Comparison of ENCODE assay signal across 13 cellular contexts in the genomic region with DNA sequence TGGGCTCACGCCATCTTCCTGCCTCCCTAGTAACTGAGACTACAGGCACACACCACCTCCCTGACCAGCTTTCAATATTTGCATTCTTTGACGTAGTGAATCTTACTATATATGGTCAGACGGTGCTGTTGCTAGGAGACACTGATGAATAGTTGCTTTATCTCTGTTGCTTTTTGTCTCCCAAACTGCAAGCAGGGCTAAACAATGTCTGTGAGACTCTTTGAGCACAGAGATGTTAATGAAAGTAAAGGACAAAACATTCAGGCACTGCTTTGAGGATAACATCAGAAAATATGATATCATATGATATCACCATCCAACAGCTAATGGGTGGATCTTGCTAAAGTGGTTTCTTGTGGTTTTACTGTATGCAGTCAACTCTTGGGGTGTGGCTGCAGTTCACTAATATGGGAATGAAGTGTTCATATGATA. TPM values are rescaled to one million over a fixed set of nuclear protein-coding genes. Genes with fewer than 3 reads are reported as not detected.
DNase-seq lines count a peak whose midpoint lies in the region; ATAC-seq, FAIRE-seq and TF ChIP-seq lines count a peak whose summit lies in the region.
"Had no signal": no experiment of that assay in that cellular context is flagged by ENCODE, and none has a peak within 500 bp of the region (broad histone marks: within the 10 kb centered on the region; RNA-seq: fewer than 3 reads in every experiment).

No MANE protein-coding gene starts in this region.

- H3K27ac Mint-ChIP-seq in activated CD4-positive, alpha-beta T cell treated with anti-CD3 and anti-CD28 coated beads, Interleukin-2, amount 10 ng/mL, durations not matched to agents 24 days and 14 days = peak overlapping the region; percentile 3
- no peak overlapping the region for H3K27ac Mint-ChIP-seq in astrocyte (ENCODE audit: unreplicated experiment)
- H3K27ac Mint-ChIP-seq in naive thymus-derived CD8-positive, alpha-beta T cell = peak overlapping the region in 8 of 10 donors; percentile 7 to 88 (median 50)

- no peak for TF ChIP-seq CTCF in astrocyte (IDR thresholded peaks at IDR 0.05; ENCODE audit: insufficient read depth, low read depth, low read length)

- no peak overlapping the region for H3K27ac ChIP-seq in astrocyte (ENCODE audit: low read depth, low read length)
- H3K27ac ChIP-seq: gastrocnemius medialis, pancreas, upper lobe of right lung had no signal

- POLR2A ChIA-PET in naive thymus-derived CD8-positive, alpha-beta T cell (lab: Charles Lee) = interaction anchor here (0.5 kb wide), 1 partner anchor 70 kb away, joined by 3 read pairs; no protein-coding TSS in a partner anchor

- H3K4me1 ChIP-seq in astrocyte (ENCODE audit: insufficient read depth, low read length) = peaks cover 5% of the 10 kb centered on the region
- H3K4me1 ChIP-seq: gastrocnemius medialis, pancreas, upper lobe of right lung had no signal

- intact Hi-C loops in activated CD4-positive, alpha-beta T cell treated with anti-CD3 and anti-CD28 coated beads, Interleukin-2, amount 10 ng/mL, durations not matched to agents 24 days and 14 days (cut with micrococcal nuclease) = no loop called here

- no peaks in the 10 kb centered on the region for H3K27me3 ChIP-seq in astrocyte (ENCODE audit: insufficient read depth, low read length)
- H3K27me3 ChIP-seq: gastrocnemius medialis, pancreas, upper lobe of right lung had no signal

- H3K9ac ChIP-seq in astrocyte (ENCODE audit: low read length) = no peak overlapping the region

- H3K79me2 ChIP-seq in astrocyte (ENCODE audit: insufficient read depth, low read length) = no peaks in the 10 kb centered on the region

- peaks cover 29% of the 10 kb centered on the region for H3K36me3 Mint-ChIP-seq in activated CD4-positive, alpha-beta T cell treated with anti-CD3 and anti-CD28 coated beads, Interleukin-2, amount 10 ng/mL, durations not matched to agents 24 days and 14 days (ENCODE audit: low read depth)
- H3K36me3 Mint-ChIP-seq in astrocyte (ENCODE audit: low read depth, unreplicated experiment) = peaks cover 13% of the 10 kb centered on the region
- H3K36me3 Mint-ChIP-seq in naive thymus-derived CD8-positive, alpha-beta T cell = peaks cover 0 to 12% (median 9%) of the 10 kb centered on the region in 3 donors

- FAIRE-seq in astrocyte (lab: Jason Lieb, UNC) = no peak
- FAIRE-seq: pancreas had no signal

- H3K9me3 ChIP-seq in astrocyte (ENCODE audit: insufficient read depth, low read depth, low read length) = no peaks in the 10 kb centered on the region
- H3K9me3 ChIP-seq: gastrocnemius medialis, pancreas, upper lobe of right lung had no signal

- peak; percentile 75 for DNase-seq in activated CD4-positive, alpha-beta T cell treated with anti-CD3 and anti-CD28 coated beads, Interleukin-2, amount 10 ng/mL, durations not matched to agents 24 days and 14 days
- no peak for DNase-seq in activated CD4-positive, alpha-beta T cell treated with anti-CD3 and anti-CD28 coated beads, Interleukin-2, amount 50 U/mL, for 1 hour
- DNase-seq in NCI-H748 treated with DMSO at 0.1 percent for 48 hours (lab: John Stamatoyannopoulos, UW) (peak; percentile 36), astrocyte (ENCODE audit: low read depth) (peak; percentile 20), NCI-H187 (lab: John Stamatoyannopoulos, UW) (no peak)
- DNase-seq in naive thymus-derived CD8-positive, alpha-beta T cell = peak in 1 of 10 donors; percentile 10
- DNase-seq: gastrocnemius medialis, Karpas-422, NCI-H2029, pancreas, upper lobe of right lung had no signal

- no peaks in the 10 kb centered on the region for H4K20me1 ChIP-seq in astrocyte (ENCODE audit: insufficient read depth, low read length)

- H3K4me1 Mint-ChIP-seq in activated CD4-positive, alpha-beta T cell treated with anti-CD3 and anti-CD28 coated beads, Interleukin-2, amount 10 ng/mL, durations not matched to agents 24 days and 14 days = peaks cover 31% of the 10 kb centered on the region
- peaks cover 14% of the 10 kb centered on the region for H3K4me1 Mint-ChIP-seq in astrocyte (ENCODE audit: low read depth, unreplicated experiment)
- H3K4me1 Mint-ChIP-seq in naive thymus-derived CD8-positive, alpha-beta T cell = peaks cover 27 to 48% (median 37%) of the 10 kb centered on the region in 4 donors

- H3K36me3 ChIP-seq in astrocyte (ENCODE audit: insufficient read depth, low read length) = no peaks in the 10 kb centered on the region
- H3K36me3 ChIP-seq: gastrocnemius medialis, pancreas, upper lobe of right lung had no signal

- H3K4me3 ChIP-seq in astrocyte (ENCODE audit: insufficient read depth, low read depth, low read length) = no peak overlapping the region
- H3K4me3 ChIP-seq: gastrocnemius medialis, pancreas, upper lobe of right lung had no signal

- no peaks in the 10 kb centered on the region for H3K27me3 Mint-ChIP-seq in activated CD4-positive, alpha-beta T cell treated with anti-CD3 and anti-CD28 coated beads, Interleukin-2, amount 10 ng/mL, durations not matched to agents 24 days and 14 days
- no peaks in the 10 kb centered on the region for H3K27me3 Mint-ChIP-seq in astrocyte (ENCODE audit: low read depth, unreplicated experiment)
- no peaks in the 10 kb centered on the region for H3K27me3 Mint-ChIP-seq in naive thymus-derived CD8-positive, alpha-beta T cell

- peak overlapping the region; percentile 5 for H2AFZ ChIP-seq in astrocyte (ENCODE audit: low read depth, low read length)

- H3K4me3 Mint-ChIP-seq in activated CD4-positive, alpha-beta T cell treated with anti-CD3 and anti-CD28 coated beads, Interleukin-2, amount 10 ng/mL, durations not matched to agents 24 days and 14 days = peak overlapping the region; percentile 18
- no peak overlapping the region for H3K4me3 Mint-ChIP-seq in astrocyte (ENCODE audit: unreplicated experiment)
- peak overlapping the region in 7 of 10 donors; percentile 5 to 68 (median 37) for H3K4me3 Mint-ChIP-seq in naive thymus-derived CD8-positive, alpha-beta T cell

- ATAC-seq in naive thymus-derived CD8-positive, alpha-beta T cell = peak; percentile 61 to 68
- ATAC-seq in GM18858 (IDR thresholded peaks at IDR 0.05; ENCODE audit: unreplicated experiment) (no peak), GM19463 (IDR thresholded peaks at IDR 0.05; ENCODE audit: unreplicated experiment) (no peak)
- ATAC-seq: gastrocnemius medialis, pancreas, upper lobe of right lung had no signal

- no peak overlapping the region for H3K4me2 ChIP-seq in astrocyte (ENCODE audit: low read length)

- peaks cover 8% of the 10 kb centered on the region for H3K9me3 Mint-ChIP-seq in activated CD4-positive, alpha-beta T cell treated with anti-CD3 and anti-CD28 coated beads, Interleukin-2, amount 10 ng/mL, durations not matched to agents 24 days and 14 days
- H3K9me3 Mint-ChIP-seq in astrocyte (ENCODE audit: unreplicated experiment) = peaks cover 5% of the 10 kb centered on the region
- H3K9me3 Mint-ChIP-seq in naive thymus-derived CD8-positive, alpha-beta T cell = peaks cover 4 to 30% (median 13%) of the 10 kb centered on the region in 9 donors

RNA-seq across cellular contexts. Expression of gene EMILIN2, which starts 43.0 kb away (rescaled TPM):
- 32.4 and 35.5 TPM in 2 replicates for total RNA-seq in activated CD4-positive, alpha-beta T cell treated with anti-CD3 and anti-CD28 coated beads, Interleukin-2, amount 10 ng/mL, durations not matched to agents 24 days and 14 days
- total RNA-seq in astrocyte = 29.6 and 33.4 TPM in 2 replicates
- 1 to 10 TPM; 4.6 to 5.1 TPM for total RNA-seq in naive thymus-derived CD8-positive, alpha-beta T cell
- 1 to 10 TPM; 1.1 to 2.5 (median 1.6) TPM for polyA plus RNA-seq in naive thymus-derived CD8-positive, alpha-beta T cell

Comparison
In these comparisons a context has a peak if more than half of its experiments do, and no peak if none do; other contexts are left out.
1. DNase-seq: peak in activated CD4-positive, alpha-beta T cell treated with anti-CD3 and anti-CD28 coated beads, Interleukin-2, amount 10 ng/mL, durations not matched to agents 24 days and 14 days (single experiment), NCI-H748 treated with DMSO at 0.1 percent for 48 hours (single experiment) and astrocyte (single experiment); none in activated CD4-positive, alpha-beta T cell treated with anti-CD3 and anti-CD28 coated beads, Interleukin-2, amount 50 U/mL, for 1 hour (single experiment) and NCI-H187 (0 of 2).
2. ATAC-seq: peak in naive thymus-derived CD8-positive, alpha-beta T cell (2 of 2); none in GM18858 (single experiment) and GM19463 (single experiment).